1 cellular context compared by ENCODE assay signal in the genomic region with DNA sequence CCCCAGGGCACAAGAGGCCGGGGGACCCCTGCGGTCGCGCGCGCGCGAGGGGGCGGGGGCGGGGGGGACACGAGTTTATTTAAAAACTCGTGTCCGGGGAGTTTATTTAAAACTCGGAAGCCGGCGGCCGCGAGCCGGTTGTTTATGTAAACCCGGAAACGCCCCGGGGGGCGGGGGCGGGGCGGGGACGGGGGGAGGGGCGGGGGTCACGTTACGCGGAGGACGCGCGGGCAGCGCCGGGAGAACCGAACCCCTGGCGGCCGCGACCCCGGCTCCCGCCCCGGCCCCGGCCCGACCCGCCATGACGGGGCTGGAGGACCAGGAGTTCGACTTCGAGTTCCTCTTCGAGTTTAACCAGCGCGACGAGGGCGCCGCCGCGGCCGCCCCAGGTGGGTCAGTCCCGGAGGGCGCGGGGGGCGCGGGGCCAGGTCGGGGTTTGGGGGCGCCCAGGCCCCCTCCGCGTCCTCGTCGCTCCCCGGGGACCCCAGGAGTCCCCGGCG.
TF ChIP-seq lines count a peak whose summit lies in the region.

No MANE protein-coding gene starts in this region.

TF ChIP-seq in SK-N-SH, 30 proteins besides CTCF, POLR2A, EP300 and RAD21 (continued from another document):
- TF ChIP-seq, protein P1, sequence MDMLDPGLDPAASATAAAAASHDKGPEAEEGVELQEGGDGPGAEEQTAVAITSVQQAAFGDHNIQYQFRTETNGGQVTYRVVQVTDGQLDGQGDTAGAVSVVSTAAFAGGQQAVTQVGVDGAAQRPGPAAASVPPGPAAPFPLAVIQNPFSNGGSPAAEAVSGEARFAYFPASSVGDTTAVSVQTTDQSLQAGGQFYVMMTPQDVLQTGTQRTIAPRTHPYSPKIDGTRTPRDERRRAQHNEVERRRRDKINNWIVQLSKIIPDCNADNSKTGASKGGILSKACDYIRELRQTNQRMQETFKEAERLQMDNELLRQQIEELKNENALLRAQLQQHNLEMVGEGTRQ (IDR thresholded peaks at IDR 0.05; ENCODE audit: borderline replicate concordance, low read depth, low read length) = no peak
- TF ChIP-seq RFX5 (IDR thresholded peaks at IDR 0.05; ENCODE audit: low read length) (no peak), MXI1 (IDR thresholded peaks at IDR 0.05; ENCODE audit: low read depth, low read length) (no peak), TEAD4 (IDR thresholded peaks at IDR 0.05; ENCODE audit: borderline replicate concordance, insufficient read depth) (no peak), RXRA (IDR thresholded peaks at IDR 0.05; ENCODE audit: borderline replicate concordance, low read depth) (no peak), SMC3 (IDR thresholded peaks at IDR 0.05; ENCODE audit: low read depth, low read length) (no peak)
- TF ChIP-seq, protein P2, sequence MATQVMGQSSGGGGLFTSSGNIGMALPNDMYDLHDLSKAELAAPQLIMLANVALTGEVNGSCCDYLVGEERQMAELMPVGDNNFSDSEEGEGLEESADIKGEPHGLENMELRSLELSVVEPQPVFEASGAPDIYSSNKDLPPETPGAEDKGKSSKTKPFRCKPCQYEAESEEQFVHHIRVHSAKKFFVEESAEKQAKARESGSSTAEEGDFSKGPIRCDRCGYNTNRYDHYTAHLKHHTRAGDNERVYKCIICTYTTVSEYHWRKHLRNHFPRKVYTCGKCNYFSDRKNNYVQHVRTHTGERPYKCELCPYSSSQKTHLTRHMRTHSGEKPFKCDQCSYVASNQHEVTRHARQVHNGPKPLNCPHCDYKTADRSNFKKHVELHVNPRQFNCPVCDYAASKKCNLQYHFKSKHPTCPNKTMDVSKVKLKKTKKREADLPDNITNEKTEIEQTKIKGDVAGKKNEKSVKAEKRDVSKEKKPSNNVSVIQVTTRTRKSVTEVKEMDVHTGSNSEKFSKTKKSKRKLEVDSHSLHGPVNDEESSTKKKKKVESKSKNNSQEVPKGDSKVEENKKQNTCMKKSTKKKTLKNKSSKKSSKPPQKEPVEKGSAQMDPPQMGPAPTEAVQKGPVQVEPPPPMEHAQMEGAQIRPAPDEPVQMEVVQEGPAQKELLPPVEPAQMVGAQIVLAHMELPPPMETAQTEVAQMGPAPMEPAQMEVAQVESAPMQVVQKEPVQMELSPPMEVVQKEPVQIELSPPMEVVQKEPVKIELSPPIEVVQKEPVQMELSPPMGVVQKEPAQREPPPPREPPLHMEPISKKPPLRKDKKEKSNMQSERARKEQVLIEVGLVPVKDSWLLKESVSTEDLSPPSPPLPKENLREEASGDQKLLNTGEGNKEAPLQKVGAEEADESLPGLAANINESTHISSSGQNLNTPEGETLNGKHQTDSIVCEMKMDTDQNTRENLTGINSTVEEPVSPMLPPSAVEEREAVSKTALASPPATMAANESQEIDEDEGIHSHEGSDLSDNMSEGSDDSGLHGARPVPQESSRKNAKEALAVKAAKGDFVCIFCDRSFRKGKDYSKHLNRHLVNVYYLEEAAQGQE (IDR thresholded peaks at IDR 0.05; ENCODE audit: low read depth, low read length) = no peak
